Comparison of ENCODE assay signal across 9 cellular contexts in the genomic region with DNA sequence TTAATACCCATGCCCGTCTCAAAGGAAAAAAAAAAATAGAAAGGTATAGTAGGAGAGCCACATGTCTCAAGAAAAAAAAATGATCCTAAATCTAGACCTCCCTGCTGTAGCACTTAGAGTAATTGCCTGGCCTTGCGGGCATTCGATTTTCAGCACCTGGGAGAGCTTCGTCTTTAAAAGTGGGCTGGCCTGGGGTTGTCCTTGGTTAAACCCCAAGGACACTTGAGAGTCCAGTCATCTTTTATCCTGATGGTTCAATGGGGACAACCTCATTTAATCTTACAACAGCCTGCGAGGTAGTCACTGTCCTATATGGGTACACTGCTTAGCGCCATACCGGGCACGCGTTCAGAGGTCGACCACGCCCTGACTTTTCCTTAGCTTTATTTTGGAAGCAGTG.
A peak's percentile ranks its signal among the peaks of the same experiment; 100 is the strongest.
DNase-seq lines count a peak whose midpoint lies in the region; ATAC-seq and TF ChIP-seq lines count a peak whose summit lies in the region.
"Had no signal": no experiment of that assay in that cellular context is flagged by ENCODE, and none has a peak within 500 bp of the region (broad histone marks: within the 10 kb centered on the region; RNA-seq: fewer than 3 reads in every experiment).

No MANE protein-coding gene starts in this region.

- peak overlapping the region; percentile 50 to 57 for H3K4me3 ChIP-seq in muscle layer of colon (ENCODE audit: low read depth in 1 of 2, low read length in 2 of 2)

- H3K4me1 ChIP-seq in muscle layer of colon (ENCODE audit: insufficient read depth, low read length), result no peaks in the 10 kb centered on the region

- H3K9ac ChIP-seq in muscle layer of colon (ENCODE audit: low read length), result no peak overlapping the region

- no peaks in the 10 kb centered on the region for H3K36me3 Mint-ChIP-seq in chondrocyte (ENCODE audit: low read depth)

- ATAC-seq in HG03159 (IDR thresholded peaks at IDR 0.05; ENCODE audit: unreplicated experiment), result peak; percentile 3

- peaks cover 6% of the 10 kb centered on the region for H3K4me1 Mint-ChIP-seq in chondrocyte (ENCODE audit: low read depth)

- H3K27ac ChIP-seq in muscle layer of colon (ENCODE audit: low read depth, low read length), result no peak overlapping the region
- H3K27ac ChIP-seq: skin epidermis had no signal

- peak overlapping the region; percentile 58 for H3K4me3 Mint-ChIP-seq in chondrocyte (ENCODE audit: unreplicated experiment)

- DNase-seq in ELF-1 (ENCODE audit: low read depth, low spot score) (peak; percentile 70), chondrocyte (ENCODE audit: low spot score) (no peak), amygdala (lab: John Stamatoyannopoulos, UW) (no peak), ureter (ENCODE audit: low spot score) (no peak), GM13977 (ENCODE audit: low spot score) (no peak), NCI-H446 (lab: John Stamatoyannopoulos, UW) (no peak)

- peaks cover 11 to 14% of the 10 kb centered on the region in 2 donors for H3K27me3 ChIP-seq in muscle layer of colon (ENCODE audit: control insufficient read depth in 1 of 2, insufficient read depth in 2 of 2, low read length in 2 of 2)

- TF ChIP-seq CTCF in chondrocyte (IDR thresholded peaks at IDR 0.05), result no peak
- TF ChIP-seq CTCF in GM13977 (IDR thresholded peaks at IDR 0.05; ENCODE audit: extremely low read depth, insufficient read depth, missing control alignments), result no peak

- H3K27ac Mint-ChIP-seq in chondrocyte (ENCODE audit: unreplicated experiment), result no peak overlapping the region

- H3K9me3 Mint-ChIP-seq in chondrocyte (ENCODE audit: low read depth), result no peaks in the 10 kb centered on the region

- in situ Hi-C loops in GM13977 (cut with MboI; ENCODE audit: low pct_unique_long_range_greater_than_20kb, low sequenced_read_pairs, unreplicated experiment), result loop anchor here (25.0 kb wide), 1 partner anchor 947 kb away; no protein-coding TSS in a partner anchor

- no peaks in the 10 kb centered on the region for H3K36me3 ChIP-seq in muscle layer of colon (ENCODE audit: insufficient read depth, low read length)

- H3K9me3 ChIP-seq in muscle layer of colon (ENCODE audit: low read length), result no peaks in the 10 kb centered on the region

- peaks cover 78% of the 10 kb centered on the region for H3K27me3 Mint-ChIP-seq in chondrocyte (ENCODE audit: low read depth)
